Comparison of ENCODE assay signal across 9 cellular contexts in the genomic region with DNA sequence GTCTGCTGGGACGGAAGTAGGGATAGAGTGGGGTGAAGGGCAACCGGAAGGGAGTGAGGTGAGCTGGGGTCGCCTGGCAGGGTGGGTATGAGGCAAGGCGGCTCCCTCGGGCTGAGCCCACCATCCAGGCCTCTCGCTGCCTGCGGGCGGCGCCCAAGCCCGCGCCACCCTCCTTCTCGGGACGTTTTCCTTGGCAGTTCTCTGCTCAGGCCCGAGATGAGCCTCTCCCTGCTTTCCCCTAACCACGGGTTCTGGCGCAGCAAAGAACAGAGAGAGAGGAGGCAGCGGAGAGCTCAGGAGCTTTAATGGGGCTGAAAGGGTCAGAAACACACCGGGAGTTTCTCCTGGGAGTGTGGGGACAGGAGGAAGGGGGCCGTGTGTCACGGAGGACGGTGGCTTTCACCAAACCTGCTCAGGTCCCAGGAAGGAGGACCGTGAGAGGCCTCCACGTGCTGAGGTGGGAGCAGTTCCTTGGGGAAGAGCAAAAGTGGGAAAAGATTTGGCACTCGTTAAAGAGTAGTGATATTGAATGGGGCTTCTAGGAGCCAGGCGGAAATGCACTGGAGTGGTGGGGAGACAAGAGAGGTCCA. TPM values are rescaled to one million over a fixed set of nuclear protein-coding genes. Genes with fewer than 3 reads are reported as not detected.
DNase-seq lines count a peak whose midpoint lies in the region; ATAC-seq and TF ChIP-seq lines count a peak whose summit lies in the region.
"Had no signal": no experiment of that assay in that cellular context is flagged by ENCODE, and none has a peak within 500 bp of the region (broad histone marks: within the 10 kb centered on the region; RNA-seq: fewer than 3 reads in every experiment).

No MANE protein-coding gene starts in this region.

- 3 to 5% methylated on average over 24 to 25 of the region's 25 CpGs for WGBS in aorta, 2 donors

- POLR2A ChIA-PET in AG04450 (lab: Yijun Ruan, JAX) (no interaction called here), GM10248 (lab: Yijun Ruan, JAX) (no interaction called here)

- H3K27ac ChIP-seq in AG04450 (ENCODE audit: low read depth, low read length) (no peak overlapping the region), WERI-Rb-1 (no peak overlapping the region; the same call in 1 of the 2 replicates), aorta (ENCODE audit: low read depth in 1 of 2, low read length in 2 of 2) (no peak overlapping the region)

- DNase-seq in AG04450 (ENCODE audit: low read depth, low spot score) (no peak), ELR (ENCODE audit: low read depth) (peak; percentile 17), WERI-Rb-1 (no peak), left kidney (ENCODE audit: low read depth, low spot score) (peak; percentile 33), midbrain (lab: John Stamatoyannopoulos, UW) (no peak), putamen (ENCODE audit: low spot score) (no peak), GM10248 (ENCODE audit: extremely low spot score) (no peak), aorta (no peak)

- ATAC-seq in aorta (ENCODE audit: low FRiP score): no peak

- intact Hi-C loops in aorta (cut with DNase I): no loop called here

- H3K9me3 ChIP-seq in AG04450 (ENCODE audit: control insufficient read depth, insufficient read depth, low read length) (peaks cover 5% of the 10 kb centered on the region; the same call in 1 of the 2 replicates), WERI-Rb-1 (ENCODE audit: severe bottlenecking) (no peaks in the 10 kb centered on the region), aorta (ENCODE audit: control insufficient read depth, low read length) (no peaks in the 10 kb centered on the region)

- H3K4me3 ChIP-seq in AG04450 (ENCODE audit: low read depth, low read length): no peak overlapping the region
- peak overlapping the region; percentile 22 for H3K4me3 ChIP-seq in WERI-Rb-1 (ENCODE audit: low read depth, low read length)
- H3K4me3 ChIP-seq in aorta (ENCODE audit: low read length in 2 of 2): no peak overlapping the region

- CTCF ChIA-PET in AG04450 (lab: Charles Lee): interaction anchor here (0.7 to 2.5 kb wide), 24 partner anchors 8 to 249 kb away, joined by 3 to 17 read pairs (median 4); no protein-coding TSS in a partner anchor
- CTCF ChIA-PET in GM10248 (lab: Yijun Ruan, JAX): interaction anchor here (0.8 to 5.8 kb wide), 33 partner anchors 9 to 262 kb away, joined by 3 to 92 read pairs (median 7); a partner anchor contains a TSS

- H3K36me3 ChIP-seq in WERI-Rb-1: no peaks in the 10 kb centered on the region
- H3K36me3 ChIP-seq in aorta (ENCODE audit: control insufficient read depth in 1 of 2, insufficient read depth in 2 of 2, low read length in 1 of 2): no peaks in the 10 kb centered on the region

- TF ChIP-seq CTCF in AG04450 (IDR thresholded peaks at IDR 0.05; ENCODE audit: low read depth, low read length) (0 out of 2 replicates have a peak, but pooled peaks have one; percentile 3), WERI-Rb-1 (IDR thresholded peaks at IDR 0.05; ENCODE audit: low read depth, low read length) (no peak), GM10248 (IDR thresholded peaks at IDR 0.05; ENCODE audit: control extremely low read depth, extremely low read depth, low read depth, missing control alignments) (no peak)

- H3K27me3 ChIP-seq in AG04450 (ENCODE audit: control insufficient read depth, insufficient read depth, low read length): peaks cover 70% of the 10 kb centered on the region
- no peaks in the 10 kb centered on the region for H3K27me3 ChIP-seq in WERI-Rb-1 (ENCODE audit: insufficient read depth, low read depth, severe bottlenecking)
- peaks cover 0 to 2% of the 10 kb centered on the region in 2 donors for H3K27me3 ChIP-seq in aorta (ENCODE audit: control insufficient read depth in 1 of 2, insufficient read depth in 2 of 2, low read length in 1 of 2)

- H3K4me1 ChIP-seq in aorta (ENCODE audit: control insufficient read depth in 1 of 2, insufficient read depth in 2 of 2, low read length in 2 of 2): no peaks in the 10 kb centered on the region

RNA-seq across cellular contexts. Expression of a gene that starts 4.1 kb away (rescaled TPM):
- not detected in 2 replicates for polyA plus RNA-seq in AG04450 (2011; rRNA removed)
- polyA minus RNA-seq in AG04450 (2011; rRNA and poly(A)+ RNA removed): not detected in 2 replicates
- total RNA-seq in aorta: not detected
- polyA plus RNA-seq in aorta: 1 to 10 TPM in 1 of 2 donors, not detected in 1; 1.9 TPM
- total RNA-seq: liver had no signal
- polyA plus RNA-seq: liver had no signal

RNA-seq across cellular contexts. Expression of a gene that starts 12.3 kb away (rescaled TPM):
- polyA plus RNA-seq in AG04450 (2011; rRNA removed) (0.19 TPM in 1 of 2 replicates, not detected in the other), aorta (not detected)
- not detected in 2 replicates for polyA minus RNA-seq in AG04450 (2011; rRNA and poly(A)+ RNA removed)
- total RNA-seq in aorta: not detected
- total RNA-seq: liver had no signal
- polyA plus RNA-seq: liver had no signal

RNA-seq across cellular contexts. Expression of a gene that starts 21.4 kb away (rescaled TPM):
- 0.04 and 0.05 TPM in 2 replicates for polyA plus RNA-seq in AG04450 (2011; rRNA removed)
- 0.09 TPM in 1 of 2 replicates, not detected in the other for polyA minus RNA-seq in AG04450 (2011; rRNA and poly(A)+ RNA removed)
- total RNA-seq in aorta: not detected
- polyA plus RNA-seq in aorta: not detected
- total RNA-seq: liver had no signal
- polyA plus RNA-seq: liver had no signal

Comparison
In these comparisons a context has a peak if more than half of its experiments do, and no peak if none do; other contexts are left out.
1. DNase-seq: peak in ELR (single experiment) and left kidney (single experiment); none in AG04450 (single experiment), WERI-Rb-1 (single experiment), midbrain (single experiment), putamen (single experiment), GM10248 (single experiment) and aorta (0 of 2).